ENCODE assay signal across 33 cellular contexts in the genomic region with DNA sequence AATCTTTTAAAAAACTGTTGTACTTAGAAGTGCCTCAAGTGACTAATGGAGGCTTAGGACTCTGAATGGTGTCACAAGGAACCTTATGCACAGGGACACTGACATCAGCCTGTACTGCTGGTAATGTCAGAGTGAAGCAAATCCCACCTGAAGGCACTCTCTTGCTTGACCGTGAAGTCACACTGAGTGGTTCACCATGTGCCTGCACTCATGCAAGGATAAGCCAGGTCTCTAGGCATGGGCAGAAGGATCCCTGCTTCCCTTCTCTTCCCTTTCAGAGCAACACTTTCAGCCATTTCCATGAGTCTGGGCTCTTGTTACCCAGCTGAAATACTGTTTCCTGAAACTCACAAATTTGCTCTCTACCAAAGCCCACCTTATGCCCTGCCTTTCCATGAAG.
"Had no signal": no experiment of that assay in that cellular context is flagged by ENCODE, and none has a peak within 500 bp of the region (broad histone marks: within the 10 kb centered on the region; RNA-seq: fewer than 3 reads in every experiment).

No MANE protein-coding gene starts in this region.

- H3K4me3 Mint-ChIP-seq: activated CD8-positive, alpha-beta T cell treated with anti-CD3 and anti-CD28 coated beads for 36 hours; activated naive CD4-positive, alpha-beta T cell treated with anti-CD3 and anti-CD28 coated beads for 36 hours; activated T-cell treated with anti-CD3 and anti-CD28 coated beads, Interleukin-2, amount 50 U/mL, for 4 hours; activated T-helper 1 cell treated with anti-CD3 and anti-CD28 coated beads, Interleukin-12 subunit alpha, Interleukin-12 subunit beta, Interleukin-2, Interleukin-4 antibody, amounts not matched to agents 30 ng/mL and 10 ng/mL and 1 ng/mL, durations not matched to agents 14 hours and 24 hours and 36 hours; T-helper 2 cell treated with Interferon-gamma antibody and Interleukin-4, amounts not matched to agents 5 μg/mL and 100 μg/mL, for 36 hours; WTC11 had no signal

- H3K4me3 ChIP-seq: adrenal gland, body of pancreas, breast epithelium, MG63, SJCRH30, SK-N-MC had no signal

- FAIRE-seq: astrocyte, TTC549 had no signal

- H3K9me3 Mint-ChIP-seq: activated CD8-positive, alpha-beta T cell treated with anti-CD3 and anti-CD28 coated beads for 36 hours; activated naive CD4-positive, alpha-beta T cell treated with anti-CD3 and anti-CD28 coated beads for 36 hours; activated naive CD4-positive, alpha-beta T cell treated with anti-CD3 and anti-CD28 coated beads, Interleukin-2, amount 50 U/mL, for 72 hours; activated T-cell treated with anti-CD3 and anti-CD28 coated beads, Interleukin-2, amount 50 U/mL, for 4 hours; activated T-helper 1 cell treated with anti-CD3 and anti-CD28 coated beads, Interleukin-12 subunit alpha, Interleukin-12 subunit beta, Interleukin-2, Interleukin-4 antibody, amounts not matched to agents 30 ng/mL and 10 ng/mL and 1 ng/mL, durations not matched to agents 14 hours and 24 hours and 36 hours; T-helper 2 cell treated with Interferon-gamma antibody and Interleukin-4, amounts not matched to agents 5 μg/mL and 100 μg/mL, for 36 hours; WTC11 had no signal

- H3K4me1 ChIP-seq: adrenal gland, body of pancreas, breast epithelium, SJCRH30 had no signal

- H3K4me1 Mint-ChIP-seq: WTC11 had no signal

- ATAC-seq: activated CD8-positive, alpha-beta T cell treated with anti-CD3 and anti-CD28 coated beads for 36 hours; activated naive CD4-positive, alpha-beta T cell treated with anti-CD3 and anti-CD28 coated beads, Interleukin-2, amount 50 U/mL, for 72 hours; activated T-cell treated with anti-CD3 and anti-CD28 coated beads, Interleukin-2, amount 50 U/mL, for 4 hours; body of pancreas; Panc1; WTC11 had no signal

- H3K27me3 Mint-ChIP-seq: activated CD8-positive, alpha-beta T cell treated with anti-CD3 and anti-CD28 coated beads for 36 hours had no signal

- H3K36me3 Mint-ChIP-seq: activated naive CD4-positive, alpha-beta T cell treated with anti-CD3 and anti-CD28 coated beads, Interleukin-2, amount 50 U/mL, for 72 hours; WTC11 had no signal

- H3K27ac ChIP-seq: adrenal gland, body of pancreas, breast epithelium, SJCRH30, SK-N-MC had no signal

- H3K9me3 ChIP-seq: adrenal gland, body of pancreas, breast epithelium, MG63, SJCRH30 had no signal

- H3K36me3 ChIP-seq: adrenal gland, breast epithelium, MG63, SJCRH30 had no signal

- DNase-seq: activated CD4-positive, alpha-beta T cell treated with anti-CD3 and anti-CD28 coated beads for 4 hours; activated CD4-positive, CD25-positive, alpha-beta regulatory T cell treated with anti-CD3 and anti-CD28 coated beads, Interleukin-2, amount 50 U/mL, for 72 hours; activated CD8-positive, alpha-beta T cell treated with anti-CD3 and anti-CD28 coated beads for 36 hours; activated gamma-delta T cell treated with Interleukin-2 at 50 U/mL for 16 hours; activated naive CD4-positive, alpha-beta T cell treated with anti-CD3 and anti-CD28 coated beads for 36 hours; activated T-cell treated with anti-CD3 and anti-CD28 coated beads for 4 hours; activated T-cell treated with anti-CD3 and anti-CD28 coated beads, Interleukin-2, amount 50 U/mL, for 4 hours; body of pancreas; caudate nucleus; cerebellar nuclear complex; Kasumi-1; KG1; MG63; NCI-H1048; NCI-H1105 treated with DMSO at 0.1 percent for 48 hours; NCI-H1436; NCI-H1694; NCI-H1930; NCI-H2081 treated with DMSO at 0.1 percent for 48 hours; NCI-H226; NCI-H524 treated with DMSO at 0.1 percent for 48 hours; SHP77; SJCRH30 had no signal

- H3K27ac Mint-ChIP-seq: activated CD8-positive, alpha-beta T cell treated with anti-CD3 and anti-CD28 coated beads for 36 hours; activated naive CD4-positive, alpha-beta T cell treated with anti-CD3 and anti-CD28 coated beads for 36 hours; activated naive CD4-positive, alpha-beta T cell treated with anti-CD3 and anti-CD28 coated beads, Interleukin-2, amount 50 U/mL, for 72 hours; activated T-helper 1 cell treated with anti-CD3 and anti-CD28 coated beads, Interleukin-12 subunit alpha, Interleukin-12 subunit beta, Interleukin-2, Interleukin-4 antibody, amounts not matched to agents 30 ng/mL and 10 ng/mL and 1 ng/mL, durations not matched to agents 14 hours and 24 hours and 36 hours; T-helper 2 cell treated with Interferon-gamma antibody and Interleukin-4, amounts not matched to agents 5 μg/mL and 100 μg/mL, for 36 hours; WTC11 had no signal

- H3K27me3 ChIP-seq: adrenal gland, body of pancreas, breast epithelium, MG63, SJCRH30 had no signal
